Comparison of ENCODE assay signal across 3 cellular contexts in genomic region chr20:63815869-63816268, GRCh38.
TF ChIP-seq lines count a peak whose summit lies in the region.

No MANE protein-coding gene starts in this region.

TF ChIP-seq in HEK293, 187 proteins besides CTCF, POLR2A, EP300 and RAD21 (continues in another document):
- TF ChIP-seq ZFP3 (tag by site-specific recombination; IDR thresholded peaks at IDR 0.05; ENCODE audit: low read depth) (no peak), ZNF518A (tag by site-specific recombination; conservative IDR thresholded peaks at IDR 0.05; ENCODE audit: low read depth) (no peak), HOXA7 (CRISPR knock-in tag; IDR thresholded peaks at IDR 0.05; ENCODE audit: borderline replicate concordance) (no peak), ZNF639 (tag by site-specific recombination; IDR thresholded peaks at IDR 0.05) (no peak), HIC1 (tag by site-specific recombination; IDR thresholded peaks at IDR 0.05) (peak; percentile 72), GLIS1 (tag by site-specific recombination; IDR thresholded peaks at IDR 0.05) (no peak), ZNF624 (tag by site-specific recombination; IDR thresholded peaks at IDR 0.05) (no peak)

TF ChIP-seq in K562, 482 proteins besides CTCF, POLR2A, EP300 and RAD21:
- no peak for TF ChIP-seq ZNF639 (CRISPR knock-in tag; conservative IDR thresholded peaks at IDR 0.05 in 1 of 2, IDR thresholded peaks at IDR 0.05 in 1 of 2)
- TF ChIP-seq TARDBP (IDR thresholded peaks at IDR 0.05) = no peak
- no peak for TF ChIP-seq ZKSCAN3 (CRISPR knock-in tag; IDR thresholded peaks at IDR 0.05)
- no peak for TF ChIP-seq PURB (CRISPR knock-in tag; IDR thresholded peaks at IDR 0.05; ENCODE audit: low read depth)
- TF ChIP-seq RCOR1 (IDR thresholded peaks at IDR 0.05; ENCODE audit: borderline replicate concordance in 1 of 2, low read depth in 2 of 2, low read length in 2 of 2) = no peak
- no peak for TF ChIP-seq KDM4B (IDR thresholded peaks at IDR 0.05; ENCODE audit: borderline replicate concordance in 2 of 2, low read depth in 1 of 2)
- peak; percentile 99 for TF ChIP-seq HNRNPL (IDR thresholded peaks at IDR 0.05; ENCODE audit: low read depth, low read length)
- no peak for TF ChIP-seq ZNF696 (CRISPR knock-in tag; conservative IDR thresholded peaks at IDR 0.05)
- TF ChIP-seq ZFP1 (CRISPR knock-in tag; IDR thresholded peaks at IDR 0.05) = no peak
- no peak for TF ChIP-seq RHOXF2B (CRISPR knock-in tag; conservative IDR thresholded peaks at IDR 0.05)
- no peak for TF ChIP-seq TCF3 (CRISPR knock-in tag; IDR thresholded peaks at IDR 0.05)
- TF ChIP-seq KLF13 (tag; IDR thresholded peaks at IDR 0.05; ENCODE audit: borderline replicate concordance, low read depth) = no peak
- TF ChIP-seq FOSL1 (tag; conservative IDR thresholded peaks at IDR 0.05) = no peak
- TF ChIP-seq ZNF217 (CRISPR knock-in tag; IDR thresholded peaks at IDR 0.05) = no peak
- peak; percentile 31; the same call in 1 of the 2 replicates for TF ChIP-seq RBFOX2 (IDR thresholded peaks at IDR 0.05; ENCODE audit: low read depth, low read length)
- no peak for TF ChIP-seq YY1 (IDR thresholded peaks at IDR 0.05; ENCODE audit: borderline replicate concordance in 1 of 3, control insufficient read depth in 1 of 3, extremely low read depth in 1 of 3, insufficient read depth in 3 of 3, insufficient read length in 1 of 3, insufficient replicate concordance in 2 of 3, low read depth in 1 of 3, low read length in 2 of 3)
- no peak for TF ChIP-seq RB1 (IDR thresholded peaks at IDR 0.05; ENCODE audit: low read depth)

TF ChIP-seq in HepG2, 621 proteins besides CTCF, POLR2A, EP300 and RAD21:
- TF ChIP-seq ZSCAN21 (CRISPR knock-in tag; IDR thresholded peaks at IDR 0.05; ENCODE audit: borderline replicate concordance) = peak; percentile 37; the same call in 1 of the 2 replicates
- TF ChIP-seq CAMTA2 (CRISPR knock-in tag; IDR thresholded peaks at IDR 0.05; ENCODE audit: borderline replicate concordance) = no peak
- TF ChIP-seq HNRNPL (IDR thresholded peaks at IDR 0.05; ENCODE audit: low read depth, low read length) = peak; percentile 98
- no peak for TF ChIP-seq ZFP62 (CRISPR knock-in tag; IDR thresholded peaks at IDR 0.05)
- no peak for TF ChIP-seq ZNF275 (CRISPR knock-in tag; IDR thresholded peaks at IDR 0.05; ENCODE audit: borderline replicate concordance)
- peak; percentile 16 for TF ChIP-seq ZEB1 (IDR thresholded peaks at IDR 0.05; ENCODE audit: insufficient replicate concordance, low read depth)
TF ChIP-seq in HepG2: peak in this region for 3.
